Comparison of ENCODE assay signal across 30 cellular contexts in genomic region chr21:40334159-40334558, GRCh38.
"Had no signal": no experiment of that assay in that cellular context is flagged by ENCODE, and none has a peak within 500 bp of the region (broad histone marks: within the 10 kb centered on the region; RNA-seq: fewer than 3 reads in every experiment).

No MANE protein-coding gene starts in this region.

- ATAC-seq: heart right ventricle; left lobe of liver; mucosa of descending colon; sciatic nerve; stimulated activated naive CD8-positive, alpha-beta T cell treated with anti-CD3 and anti-CD28 coated beads, Interleukin-15, amount 100 ng/mL, for 72 hours had no signal

- H3K27ac Mint-ChIP-seq: memory B cell; mesothelial cell of epicardium; naive B cell; nephron; neural progenitor cell; progenitor cell of endocrine pancreas; stimulated activated naive CD8-positive, alpha-beta T cell treated with anti-CD3 and anti-CD28 coated beads, Interleukin-15, amount 100 ng/mL, for 72 hours had no signal

- H3K4me3 ChIP-seq: coronary artery, esophagus squamous epithelium, heart right ventricle, lung, mucosa of descending colon, neural progenitor cell, smooth muscle cell, suprapubic skin, upper lobe of left lung had no signal

- H3K9me3 Mint-ChIP-seq: memory B cell, mesothelial cell of epicardium, nephron had no signal

- H3K27me3 Mint-ChIP-seq: memory B cell, naive B cell, progenitor cell of endocrine pancreas had no signal

- H3K4me3 Mint-ChIP-seq: memory B cell; mesothelial cell of epicardium; naive B cell; nephron; neural progenitor cell; stimulated activated naive CD8-positive, alpha-beta T cell treated with anti-CD3 and anti-CD28 coated beads, Interleukin-15, amount 100 ng/mL, for 72 hours had no signal

- H3K36me3 Mint-ChIP-seq: memory B cell, mesothelial cell of epicardium, naive B cell, neural progenitor cell had no signal

- H3K4me1 Mint-ChIP-seq: memory B cell; mesothelial cell of epicardium; naive B cell; nephron; stimulated activated naive CD8-positive, alpha-beta T cell treated with anti-CD3 and anti-CD28 coated beads, Interleukin-15, amount 100 ng/mL, for 72 hours had no signal

- DNase-seq: dermis blood vessel endothelial cell; effector memory CD4-positive, alpha-beta T cell; erythroblast; esophagus squamous epithelium; foreskin melanocyte; glutamatergic neuron; heart right ventricle; hippocampal formation; islet precursor cell; kidney glomerular epithelial cell; mucosa of descending colon; naive B cell; stimulated activated CD4-positive, alpha-beta T cell treated with anti-CD3 and anti-CD28 coated beads, Interleukin-12 subunit alpha, Interleukin-12 subunit beta, amount 100 ng/mL, for 4 hours; stimulated activated CD4-positive, alpha-beta T cell treated with anti-CD3 and anti-CD28 coated beads, Interleukin-1b, Interleukin-23, amount 100 ng/mL, for 48 hours; stimulated activated CD4-positive, alpha-beta T cell treated with anti-CD3 and anti-CD28 coated beads, Interleukin-4, amount 100 ng/mL, for 1 hour; stimulated activated CD8-positive, alpha-beta memory T cell treated with anti-CD3 and anti-CD28 coated beads, Interleukin-4, amount 100 ng/mL, for 48 hours; stimulated activated naive CD4-positive, alpha-beta T cell; stimulated activated naive CD8-positive, alpha-beta T cell treated with anti-CD3 and anti-CD28 coated beads, Interleukin-15, amount 100 ng/mL, for 72 hours; upper lobe of left lung had no signal
